Comparison of ENCODE assay signal across 10 cellular contexts in the genomic region with DNA sequence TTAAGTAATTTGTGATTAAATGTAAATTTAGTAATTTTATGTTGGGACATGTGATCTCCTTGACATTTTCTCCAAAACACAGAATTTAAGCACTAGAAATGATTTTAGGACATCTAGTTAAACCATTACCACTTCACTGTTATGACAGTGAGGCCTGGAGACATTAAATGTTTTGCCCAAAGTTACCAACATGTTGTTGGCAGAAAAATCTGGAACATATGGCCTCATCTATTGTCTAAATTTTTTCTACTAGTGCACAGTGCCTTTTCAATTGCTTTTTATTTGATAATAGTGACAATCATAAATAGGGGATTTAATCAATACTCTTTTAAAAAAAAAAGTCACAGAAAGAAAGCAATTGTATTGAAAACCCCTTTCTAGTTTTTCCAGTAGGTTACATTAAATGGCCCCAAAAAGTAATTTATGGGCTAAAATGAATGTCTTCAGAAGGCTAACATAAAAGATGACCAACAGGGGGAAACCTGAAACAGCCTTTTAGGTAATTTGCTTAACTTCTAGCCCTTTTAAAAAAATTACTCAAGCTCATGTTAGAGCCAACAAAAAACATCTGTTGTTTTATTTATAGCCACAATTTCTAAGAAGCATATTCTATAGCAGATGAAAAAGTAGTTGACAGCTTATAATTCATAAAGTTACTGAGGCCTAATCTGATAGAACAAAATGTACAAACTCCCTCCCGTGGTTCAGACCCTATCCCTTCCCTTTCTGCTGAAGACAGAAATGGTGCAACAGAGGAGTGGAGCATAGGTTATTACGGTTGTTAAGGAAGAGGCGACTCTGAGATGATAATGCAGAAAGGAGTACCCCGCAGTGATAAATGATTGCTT. TPM values are rescaled to one million over a fixed set of nuclear protein-coding genes. Genes with fewer than 3 reads are reported as not detected.
DNase-seq lines count a peak whose midpoint lies in the region; ATAC-seq, FAIRE-seq and TF ChIP-seq lines count a peak whose summit lies in the region.
"Had no signal": no experiment of that assay in that cellular context is flagged by ENCODE, and none has a peak within 500 bp of the region (broad histone marks: within the 10 kb centered on the region; RNA-seq: fewer than 3 reads in every experiment).

No MANE protein-coding gene starts in this region.

- FAIRE-seq in GM12891 (lab: Jason Lieb, UNC): peak; percentile 55
- FAIRE-seq: bronchial epithelial cell had no signal

- no peak for TF ChIP-seq POLR2A in GM12891 (IDR thresholded peaks at IDR 0.05; ENCODE audit: low read depth, low read length)

- ATAC-seq in sciatic nerve (peak; percentile 56), GM19395 (IDR thresholded peaks at IDR 0.05; ENCODE audit: unreplicated experiment) (no peak), GM19397 (IDR thresholded peaks at IDR 0.05; ENCODE audit: unreplicated experiment) (no peak)

- no peak for DNase-seq in GM12891 (ENCODE audit: insufficient read length, low spot score)
- peak; percentile 56 for DNase-seq in NCI-H2227 (lab: John Stamatoyannopoulos, UW; ENCODE audit: unreplicated experiment)
- peak; percentile 74 for DNase-seq in fibroblast of gingiva (ENCODE audit: low read depth)
- no peak for DNase-seq in sciatic nerve (ENCODE audit: low spot score)
- no peak for DNase-seq in T-helper 9 cell
- no peak for DNase-seq in NCI-H748 treated with DMSO at 0.1 percent for 48 hours (lab: John Stamatoyannopoulos, UW)
- DNase-seq: midbrain had no signal

- intact Hi-C loops in sciatic nerve (cut with DNase I): no loop called here

TF ChIP-seq in GM12891, 5 proteins besides CTCF, POLR2A, EP300 and RAD21:
- no peak for TF ChIP-seq POLR2AphosphoS5 (IDR thresholded peaks at IDR 0.05; ENCODE audit: low read depth, low read length)
- TF ChIP-seq TAF1 (IDR thresholded peaks at IDR 0.05; ENCODE audit: low read depth, low read length): no peak
TF ChIP-seq in GM12891: peak in this region for 0.

RNA-seq across cellular contexts. Expression of gene PIK3R1, which starts 45.8 kb away (rescaled TPM):
- 16.1 TPM for polyA plus RNA-seq in GM12891 (2012; ENCODE audit: low read depth, missing spikeins)
- 288 TPM for total RNA-seq in sciatic nerve

Comparison
In these comparisons a context has a peak if more than half of its experiments do, and no peak if none do; other contexts are left out.
1. DNase-seq: peak in NCI-H2227 (single experiment) and fibroblast of gingiva (single experiment); none in GM12891 (single experiment), sciatic nerve (single experiment), T-helper 9 cell (single experiment) and NCI-H748 treated with DMSO at 0.1 percent for 48 hours (single experiment).